ENCODE assay signal across 8 cellular contexts in the genomic region with DNA sequence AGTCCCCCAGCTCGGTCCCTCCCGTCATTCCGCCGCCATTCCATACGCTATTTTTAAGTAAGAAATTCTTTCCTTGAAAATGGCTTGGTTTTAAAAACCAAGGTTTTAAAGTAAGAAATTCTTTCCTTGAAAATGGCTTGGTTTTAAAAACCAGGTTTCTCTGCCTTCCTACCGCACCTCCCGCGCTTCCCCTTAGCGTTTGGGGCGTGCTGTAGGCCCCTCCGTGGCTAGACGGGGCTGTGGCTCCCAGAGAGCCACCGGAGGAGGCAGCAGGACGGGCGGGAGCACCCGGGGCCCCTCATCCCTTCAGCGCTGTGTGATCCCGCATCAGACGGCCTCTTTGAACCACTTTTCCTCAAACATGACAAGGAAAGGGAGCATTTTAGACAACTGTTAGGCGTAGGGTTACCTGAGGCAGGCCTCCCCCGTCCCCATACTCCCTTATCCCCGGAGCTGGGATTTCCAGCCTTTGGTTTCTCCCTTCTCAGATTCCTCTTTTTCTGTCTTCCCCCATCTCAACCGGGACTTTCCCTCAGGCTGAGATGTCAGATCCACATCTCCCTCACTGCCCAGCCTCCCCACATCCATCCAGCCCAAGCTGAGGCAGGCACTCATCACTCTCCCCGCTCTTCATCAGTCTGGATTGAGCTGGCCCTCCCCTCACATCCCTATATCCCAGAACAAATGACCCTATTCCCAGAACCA. TPM values are rescaled to one million over a fixed set of nuclear protein-coding genes. Genes with fewer than 3 reads are reported as not detected.
A peak's percentile ranks its signal among the peaks of the same experiment; 100 is the strongest.
DNase-seq lines count a peak whose midpoint lies in the region; ATAC-seq and TF ChIP-seq lines count a peak whose summit lies in the region.

No MANE protein-coding gene starts in this region.

- DNase-seq in DND-41 (no peak), PC-9 (no peak), esophagus squamous epithelium (lab: John Stamatoyannopoulos, UW) (no peak), UCSD-AML1 (lab: John Stamatoyannopoulos, UW; ENCODE audit: unreplicated experiment) (no peak), foreskin melanocyte (no peak)
- DNase-seq in activated CD4-positive, alpha-beta T cell treated with anti-CD3 and anti-CD28 coated beads for 4 hours = no peak

- 5 to 10% methylated on average over 16 to 22 of the region's 24 CpGs for WGBS in esophagus squamous epithelium, 2 donors

- H3K9me2 ChIP-seq in PC-9 (ENCODE audit: insufficient read depth) = no peaks in the 10 kb centered on the region

- no peaks in the 10 kb centered on the region for H3K27me3 ChIP-seq in DND-41 (ENCODE audit: insufficient read depth, low read length, poor library complexity)
- H3K27me3 ChIP-seq in PC-9 (ENCODE audit: insufficient read depth, low read depth) = no peaks in the 10 kb centered on the region
- H3K27me3 ChIP-seq in esophagus squamous epithelium = no peaks in the 10 kb centered on the region
- H3K27me3 ChIP-seq in parathyroid adenoma (ENCODE audit: control insufficient read depth, insufficient read depth, low read length) = no peaks in the 10 kb centered on the region

- H3K9me3 ChIP-seq in DND-41 (ENCODE audit: insufficient read depth, low read length, severe bottlenecking) = no peaks in the 10 kb centered on the region
- no peaks in the 10 kb centered on the region for H3K9me3 ChIP-seq in PC-9 (ENCODE audit: insufficient read depth, low read depth)
- H3K9me3 ChIP-seq in esophagus squamous epithelium = no peaks in the 10 kb centered on the region
- H3K9me3 ChIP-seq in parathyroid adenoma (ENCODE audit: control insufficient read depth, low read length) = no peaks in the 10 kb centered on the region

- H4K20me1 ChIP-seq in DND-41 (ENCODE audit: insufficient read depth, low read length) = no peaks in the 10 kb centered on the region; the same call in 1 of the 2 replicates
- peaks cover 16% of the 10 kb centered on the region; the same call in 1 of the 2 replicates for H4K20me1 ChIP-seq in PC-9 (ENCODE audit: insufficient read depth)

- H3K9ac ChIP-seq in DND-41 (ENCODE audit: low read depth, low read length) (peak overlapping the region; percentile 74), parathyroid adenoma (no peak overlapping the region)

- H2AFZ ChIP-seq in DND-41 (ENCODE audit: low read depth, low read length) = peak overlapping the region; percentile 69
- H2AFZ ChIP-seq in PC-9 = peak overlapping the region; percentile 88
- peak overlapping the region; percentile 97 for H2AFZ ChIP-seq in parathyroid adenoma

- H3K79me2 ChIP-seq in DND-41 (ENCODE audit: insufficient read depth, low read length) = peaks cover 42% of the 10 kb centered on the region
- H3K79me2 ChIP-seq in PC-9 (ENCODE audit: low read depth) = peaks cover 42% of the 10 kb centered on the region
- no peaks in the 10 kb centered on the region for H3K79me2 ChIP-seq in parathyroid adenoma

- CTCF ChIA-PET in PC-9 (lab: Charles Lee) = no interaction called here

- no peak for TF ChIP-seq POLR2A in esophagus squamous epithelium (IDR thresholded peaks at IDR 0.05)

- H3K4me2 ChIP-seq in DND-41 (ENCODE audit: insufficient read depth, low read length) (peak overlapping the region; percentile 87), PC-9 (peak overlapping the region; percentile 94), parathyroid adenoma (ENCODE audit: low read length) (peak overlapping the region; percentile 86)

- POLR2A ChIA-PET in PC-9 (lab: Charles Lee; ENCODE audit: unreplicated experiment) = interaction anchor here (0.5 to 0.7 kb wide), 4 partner anchors 56 to 973 kb away, joined by 3 to 8 read pairs (median 5); partner anchors contain the start of gene TTF2

- TF ChIP-seq CTCF in DND-41 (IDR thresholded peaks at IDR 0.05; ENCODE audit: borderline replicate concordance, extremely low read depth, low read length, poor library complexity, severe bottlenecking) = no peak
- TF ChIP-seq CTCF in PC-9 (conservative IDR thresholded peaks at IDR 0.05) = no peak
- TF ChIP-seq CTCF in esophagus squamous epithelium (IDR thresholded peaks at IDR 0.05) = no peak
- no peak for TF ChIP-seq CTCF in parathyroid adenoma (IDR thresholded peaks at IDR 0.05)

- intact Hi-C loops in PC-9 (cut with micrococcal nuclease; ENCODE audit: unreplicated experiment) (loop anchor here (5.0 to 10.0 kb wide), 4 partner anchors 166 to 711 kb away; no protein-coding TSS in a partner anchor), esophagus squamous epithelium (cut with DNase I) (loop anchor here (10.0 kb wide), 1 partner anchor 153 kb away; no protein-coding TSS in a partner anchor)

- H3K4me1 ChIP-seq in DND-41 (ENCODE audit: insufficient read depth, low read length) (peaks cover 42% of the 10 kb centered on the region), PC-9 (replicated peaks; ENCODE audit: insufficient read depth) (peaks cover 37% of the 10 kb centered on the region), esophagus squamous epithelium (peaks cover 21 to 53% (median 21%) of the 10 kb centered on the region in 3 donors), parathyroid adenoma (peaks cover 5% of the 10 kb centered on the region)

- H3F3A ChIP-seq in PC-9 (ENCODE audit: insufficient read depth, low read depth) = peaks cover 19% of the 10 kb centered on the region

- H3K36me3 ChIP-seq in DND-41 (ENCODE audit: insufficient read depth, low read length) (no peaks in the 10 kb centered on the region), PC-9 (ENCODE audit: low read depth) (peaks cover 17% of the 10 kb centered on the region), esophagus squamous epithelium (peaks cover 0 to 21% (median 0%) of the 10 kb centered on the region in 3 donors), parathyroid adenoma (ENCODE audit: control insufficient read depth, insufficient read depth, low read length) (no peaks in the 10 kb centered on the region)

- 0 out of 3 replicates have a peak, but pooled peaks have one; percentile 7 for ATAC-seq in DND-41 (ENCODE audit: insufficient read depth, low read depth)
- ATAC-seq in activated CD4-positive, CD25-positive, alpha-beta regulatory T cell treated with anti-CD3 and anti-CD28 coated beads, Interleukin-2, amount 50 U/mL, for 24 hours = no peak

- H3K27ac ChIP-seq in DND-41 (ENCODE audit: low read length) (peak overlapping the region; percentile 80), PC-9 (peak overlapping the region; percentile 90), esophagus squamous epithelium (peak overlapping the region; percentile 96 to 99 (median 98)), parathyroid adenoma (peak overlapping the region; percentile 92)

- H3K4me3 ChIP-seq in DND-41 (ENCODE audit: low read depth in 1 of 2, low read length in 2 of 2) (peak overlapping the region; percentile 32 to 60; a peak in 3 of 4 replicates), PC-9 (peak overlapping the region; percentile 85; the same call in 1 of the 2 replicates), esophagus squamous epithelium (peak overlapping the region; percentile 72 to 94 (median 85)), parathyroid adenoma (ENCODE audit: low read depth, low read length) (peak overlapping the region; percentile 82)

- TSS peak; percentile 88 for BruUV-seq in PC-9 (replicated peaks; lab: Mats Ljungman, UMichigan)

RNA-seq across cellular contexts. Expression of gene CD58, which starts 0.5 kb away (rescaled TPM):
- total RNA-seq in PC-9 (2021) (15.9 and 23.6 TPM in 2 replicates), esophagus squamous epithelium (10 to 100 TPM; 19.4 to 54.4 (median 32.5) TPM)
